Comparison of ENCODE assay signal across 21 cellular contexts in the genomic region with DNA sequence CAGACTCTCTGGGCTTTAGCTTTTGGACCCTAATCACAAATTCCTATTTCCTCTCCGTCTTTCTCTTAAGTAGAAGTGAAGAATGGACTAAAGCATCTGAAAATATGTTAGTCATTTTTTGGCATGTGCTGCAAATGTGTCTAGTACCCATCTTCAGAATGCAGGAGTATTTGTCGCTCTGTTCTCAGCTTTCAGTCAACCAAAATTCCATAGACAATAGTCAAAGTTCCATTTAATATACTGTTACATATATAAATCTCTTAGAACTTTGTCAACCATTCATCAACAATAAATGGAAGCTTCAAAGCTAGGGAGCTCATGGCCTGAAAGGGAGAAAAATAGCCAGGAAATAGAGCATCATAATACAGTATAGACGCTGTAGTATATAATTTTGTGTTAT.
"Had no signal": no experiment of that assay in that cellular context is flagged by ENCODE, and none has a peak within 500 bp of the region (broad histone marks: within the 10 kb centered on the region; RNA-seq: fewer than 3 reads in every experiment).

No MANE protein-coding gene starts in this region.

- H3K36me3 ChIP-seq: neural progenitor cell, ovary, right atrium auricular region, suprapubic skin, thyroid gland, uterus had no signal

- H3K4me1 ChIP-seq: right atrium auricular region, suprapubic skin, uterus had no signal

- H3K4me2 ChIP-seq: hepatocyte, neural progenitor cell had no signal

- H2AFZ ChIP-seq: hepatocyte, neural progenitor cell had no signal

- H3K27me3 ChIP-seq: hepatocyte, neural progenitor cell, ovary, right atrium auricular region, suprapubic skin, thyroid gland, uterus had no signal

- H3K9ac ChIP-seq: neural progenitor cell had no signal

- H3K27ac ChIP-seq: hepatocyte, neural progenitor cell, ovary, right atrium auricular region, suprapubic skin, thyroid gland, uterus had no signal

- H3K4me3 ChIP-seq: hepatocyte, lung, neural progenitor cell, ovary, right atrium auricular region, suprapubic skin, thyroid gland, uterus had no signal

- DNase-seq: effector memory CD4-positive, alpha-beta T cell; foreskin melanocyte; head of caudate nucleus; left colon; left ventricle myocardium superior; mesenchymal stem cell; midbrain; nucleus accumbens; ovary; stimulated activated CD4-positive, alpha-beta T cell treated with anti-CD3 and anti-CD28 coated beads, Interleukin-4, amount 100 ng/mL, for 1 hour; stimulated activated CD8-positive, alpha-beta memory T cell treated with anti-CD3 and anti-CD28 coated beads, Interleukin-4, amount 100 ng/mL, for 48 hours; stimulated activated naive CD8-positive, alpha-beta T cell treated with anti-CD3 and anti-CD28 coated beads, Interleukin-15, Interleukin-2, amounts not matched to agents 100 U/mL and 50 U/mL, for 24 hours; thyroid gland; uterus had no signal

- H3K9me3 ChIP-seq: ovary, right atrium auricular region, suprapubic skin, thyroid gland, uterus had no signal

- H3K79me2 ChIP-seq: hepatocyte had no signal

- ATAC-seq: esophagus mucosa; left colon; left ventricle myocardium superior; stimulated activated effector memory CD8-positive, alpha-beta T cell treated with anti-CD3 and anti-CD28 coated beads, Interleukin-12 subunit alpha, Interleukin-12 subunit beta, amount 100 ng/mL, for 72 hours; stimulated activated naive CD8-positive, alpha-beta T cell treated with anti-CD3 and anti-CD28 coated beads, Interleukin-15, Interleukin-2, amounts not matched to agents 100 U/mL and 50 U/mL, for 24 hours had no signal
